In genomic region chr21:42593815-42594157, GRCh38 we compare ENCODE assay signal across 18 cellular contexts. TPM values are rescaled to one million over a fixed set of nuclear protein-coding genes. Genes with fewer than 3 reads are reported as not detected.
DNase-seq lines count a peak whose midpoint lies in the region; ATAC-seq, FAIRE-seq and TF ChIP-seq lines count a peak whose summit lies in the region.
"Had no signal": no experiment of that assay in that cellular context is flagged by ENCODE, and none has a peak within 500 bp of the region (broad histone marks: within the 10 kb centered on the region; RNA-seq: fewer than 3 reads in every experiment).

No MANE protein-coding gene starts in this region.

- no peak for ATAC-seq in activated CD8-positive, alpha-beta memory T cell treated with anti-CD3 and anti-CD28 coated beads, Interleukin-2, amount 10 ng/mL, durations not matched to agents 7 days and 5 days
- ATAC-seq in pancreas, result peak; percentile 14 to 34 (median 28)
- no peak for ATAC-seq in HG03378 (IDR thresholded peaks at IDR 0.05; ENCODE audit: unreplicated experiment)
- ATAC-seq in HG02870 (IDR thresholded peaks at IDR 0.05; ENCODE audit: unreplicated experiment), result no peak

- H3K4me3 ChIP-seq in WERI-Rb-1 (ENCODE audit: low read depth, low read length), result no peak overlapping the region
- peak overlapping the region in 1 of 3 donors; percentile 43 for H3K4me3 ChIP-seq in liver (ENCODE audit: low read depth in 1 of 3, low read length in 3 of 3)
- no peak overlapping the region for H3K4me3 ChIP-seq in pancreas
- H3K4me3 ChIP-seq: tibial artery had no signal

- H3K36me3 ChIP-seq in WERI-Rb-1 (no peaks in the 10 kb centered on the region), liver (ENCODE audit: control insufficient read depth in 4 of 4, insufficient read depth in 3 of 4, low read depth in 1 of 4, low read length in 3 of 4) (no peaks in the 10 kb centered on the region), pancreas (no peaks in the 10 kb centered on the region)
- H3K36me3 ChIP-seq: adrenal gland, brain microvascular endothelial cell, stomach, tibial artery had no signal

- no peak overlapping the region for H3K27ac Mint-ChIP-seq in activated CD8-positive, alpha-beta memory T cell treated with anti-CD3 and anti-CD28 coated beads, Interleukin-2, amount 10 ng/mL, durations not matched to agents 7 days and 5 days
- H3K27ac Mint-ChIP-seq: HFFc6 had no signal

- H3K27me3 Mint-ChIP-seq in activated CD8-positive, alpha-beta memory T cell treated with anti-CD3 and anti-CD28 coated beads, Interleukin-2, amount 10 ng/mL, durations not matched to agents 7 days and 5 days, result peaks cover 22% of the 10 kb centered on the region

- CTCF ChIA-PET in activated CD8-positive, alpha-beta memory T cell treated with anti-CD3 and anti-CD28 coated beads, Interleukin-2, amount 10 ng/mL, durations not matched to agents 7 days and 5 days (lab: Charles Lee), result interaction anchor here (1.0 to 2.3 kb wide), 27 partner anchors 8 to 311 kb away, joined by 3 to 32 read pairs (median 5); no protein-coding TSS in a partner anchor

- H3K4me3 Mint-ChIP-seq in activated CD8-positive, alpha-beta memory T cell treated with anti-CD3 and anti-CD28 coated beads, Interleukin-2, amount 10 ng/mL, durations not matched to agents 7 days and 5 days, result no peak overlapping the region
- H3K4me3 Mint-ChIP-seq: CD4-positive, alpha-beta memory T cell; HFFc6 had no signal

- peak; percentile 53 for DNase-seq in activated CD8-positive, alpha-beta memory T cell treated with anti-CD3 and anti-CD28 coated beads for 24 hours
- DNase-seq in activated CD8-positive, alpha-beta memory T cell treated with anti-CD3 and anti-CD28 coated beads, Interleukin-2, amount 10 ng/mL, durations not matched to agents 7 days and 5 days, result no peak
- DNase-seq in WERI-Rb-1 (no peak), pancreas (no peak), NOMO-1 treated with DMSO at 0.1 percent for 48 hours (lab: John Stamatoyannopoulos, UW; ENCODE audit: unreplicated experiment) (no peak)
- DNase-seq: HFFc6, MV-4-11 had no signal

- intact Hi-C loops in pancreas (cut with DNase I), result loop anchor here in 1 of 3 donors (10.0 kb wide), 1 partner anchor 231 kb away; no protein-coding TSS in a partner anchor

- H3K36me3 Mint-ChIP-seq in activated CD8-positive, alpha-beta memory T cell treated with anti-CD3 and anti-CD28 coated beads, Interleukin-2, amount 10 ng/mL, durations not matched to agents 7 days and 5 days, result no peaks in the 10 kb centered on the region
- H3K36me3 Mint-ChIP-seq: CD4-positive, alpha-beta memory T cell had no signal

- peak overlapping the region; percentile 30; the same call in 1 of the 2 replicates for H3K27ac ChIP-seq in WERI-Rb-1
- H3K27ac ChIP-seq in liver (ENCODE audit: low read depth in 1 of 2, low read length in 2 of 2), result peak overlapping the region; percentile 80 to 89
- H3K27ac ChIP-seq in pancreas, result no peak overlapping the region
- H3K27ac ChIP-seq: adrenal gland, brain microvascular endothelial cell, tibial artery had no signal

- H3K4me1 ChIP-seq in liver (ENCODE audit: control insufficient read depth in 4 of 4, insufficient read depth in 4 of 4, low read length in 3 of 4), result peaks cover 0 to 7% (median 2%) of the 10 kb centered on the region in 4 donors
- H3K4me1 ChIP-seq in pancreas, result peaks cover 0 to 3% (median 0%) of the 10 kb centered on the region in 3 donors
- H3K4me1 ChIP-seq: adrenal gland had no signal

- H3K9ac ChIP-seq in liver (ENCODE audit: low read depth in 1 of 2, low read length in 2 of 2), result no peak overlapping the region

- no peaks in the 10 kb centered on the region for H3K9me3 Mint-ChIP-seq in activated CD8-positive, alpha-beta memory T cell treated with anti-CD3 and anti-CD28 coated beads, Interleukin-2, amount 10 ng/mL, durations not matched to agents 7 days and 5 days (ENCODE audit: low read depth)

- H3K9me3 ChIP-seq in WERI-Rb-1 (ENCODE audit: severe bottlenecking), result peaks cover 4% of the 10 kb centered on the region
- no peaks in the 10 kb centered on the region for H3K9me3 ChIP-seq in liver (ENCODE audit: control insufficient read depth in 4 of 4, low read length in 3 of 4)
- no peaks in the 10 kb centered on the region for H3K9me3 ChIP-seq in pancreas
- H3K9me3 ChIP-seq: adrenal gland had no signal

- peaks cover 18% of the 10 kb centered on the region for H3K4me1 Mint-ChIP-seq in activated CD8-positive, alpha-beta memory T cell treated with anti-CD3 and anti-CD28 coated beads, Interleukin-2, amount 10 ng/mL, durations not matched to agents 7 days and 5 days

- H3K27me3 ChIP-seq in WERI-Rb-1 (ENCODE audit: insufficient read depth, low read depth, severe bottlenecking) (no peaks in the 10 kb centered on the region), liver (ENCODE audit: control insufficient read depth in 4 of 4, insufficient read depth in 4 of 4, low read length in 3 of 4) (no peaks in the 10 kb centered on the region), pancreas (no peaks in the 10 kb centered on the region)
- H3K27me3 ChIP-seq: adrenal gland had no signal

- FAIRE-seq in pancreas (lab: Jason Lieb, UNC), result no peak
- FAIRE-seq: TTC549 had no signal

- peak; percentile 55 to 63 for TF ChIP-seq RAD21 in liver (IDR thresholded peaks at IDR 0.05)

- TF ChIP-seq CTCF in WERI-Rb-1 (IDR thresholded peaks at IDR 0.05; ENCODE audit: low read depth, low read length) (no peak), liver (IDR thresholded peaks at IDR 0.05; ENCODE audit: low read depth, low read length, missing input control) (no peak), pancreas (IDR thresholded peaks at IDR 0.05) (no peak)

- 40% methylated on average over 9 of the region's 9 CpGs for WGBS in liver
- WGBS in pancreas, 2 donors, result 77 to 81% methylated on average over 9 of the region's 9 CpGs

TF ChIP-seq in liver, 16 proteins besides CTCF, POLR2A, EP300 and RAD21:
- TF ChIP-seq RXRA (IDR thresholded peaks at IDR 0.05), result peak; percentile 79 to 83
- no peak for TF ChIP-seq FOXA1 (IDR thresholded peaks at IDR 0.05)
- peak; percentile 91 to 96 for TF ChIP-seq HNF4A (conservative IDR thresholded peaks at IDR 0.05)
- TF ChIP-seq SP1 (IDR thresholded peaks at IDR 0.05), result peak; percentile 92
- TF ChIP-seq HNF4G (IDR thresholded peaks at IDR 0.05), result peak; percentile 82
- no peak for TF ChIP-seq TAF1 (conservative IDR thresholded peaks at IDR 0.05)
- TF ChIP-seq, protein P1, sequence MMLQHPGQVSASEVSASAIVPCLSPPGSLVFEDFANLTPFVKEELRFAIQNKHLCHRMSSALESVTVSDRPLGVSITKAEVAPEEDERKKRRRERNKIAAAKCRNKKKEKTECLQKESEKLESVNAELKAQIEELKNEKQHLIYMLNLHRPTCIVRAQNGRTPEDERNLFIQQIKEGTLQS (IDR thresholded peaks at IDR 0.05), result no peak
- TF ChIP-seq YY1 (IDR thresholded peaks at IDR 0.05), result peak; percentile 21
- peak in 1 of 2 donors; percentile 26 for TF ChIP-seq JUND (IDR thresholded peaks at IDR 0.05)
- TF ChIP-seq, protein P2, sequence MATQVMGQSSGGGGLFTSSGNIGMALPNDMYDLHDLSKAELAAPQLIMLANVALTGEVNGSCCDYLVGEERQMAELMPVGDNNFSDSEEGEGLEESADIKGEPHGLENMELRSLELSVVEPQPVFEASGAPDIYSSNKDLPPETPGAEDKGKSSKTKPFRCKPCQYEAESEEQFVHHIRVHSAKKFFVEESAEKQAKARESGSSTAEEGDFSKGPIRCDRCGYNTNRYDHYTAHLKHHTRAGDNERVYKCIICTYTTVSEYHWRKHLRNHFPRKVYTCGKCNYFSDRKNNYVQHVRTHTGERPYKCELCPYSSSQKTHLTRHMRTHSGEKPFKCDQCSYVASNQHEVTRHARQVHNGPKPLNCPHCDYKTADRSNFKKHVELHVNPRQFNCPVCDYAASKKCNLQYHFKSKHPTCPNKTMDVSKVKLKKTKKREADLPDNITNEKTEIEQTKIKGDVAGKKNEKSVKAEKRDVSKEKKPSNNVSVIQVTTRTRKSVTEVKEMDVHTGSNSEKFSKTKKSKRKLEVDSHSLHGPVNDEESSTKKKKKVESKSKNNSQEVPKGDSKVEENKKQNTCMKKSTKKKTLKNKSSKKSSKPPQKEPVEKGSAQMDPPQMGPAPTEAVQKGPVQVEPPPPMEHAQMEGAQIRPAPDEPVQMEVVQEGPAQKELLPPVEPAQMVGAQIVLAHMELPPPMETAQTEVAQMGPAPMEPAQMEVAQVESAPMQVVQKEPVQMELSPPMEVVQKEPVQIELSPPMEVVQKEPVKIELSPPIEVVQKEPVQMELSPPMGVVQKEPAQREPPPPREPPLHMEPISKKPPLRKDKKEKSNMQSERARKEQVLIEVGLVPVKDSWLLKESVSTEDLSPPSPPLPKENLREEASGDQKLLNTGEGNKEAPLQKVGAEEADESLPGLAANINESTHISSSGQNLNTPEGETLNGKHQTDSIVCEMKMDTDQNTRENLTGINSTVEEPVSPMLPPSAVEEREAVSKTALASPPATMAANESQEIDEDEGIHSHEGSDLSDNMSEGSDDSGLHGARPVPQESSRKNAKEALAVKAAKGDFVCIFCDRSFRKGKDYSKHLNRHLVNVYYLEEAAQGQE (IDR thresholded peaks at IDR 0.05), result peak; percentile 56
- TF ChIP-seq GABPA (IDR thresholded peaks at IDR 0.05 in 1 of 2, conservative IDR thresholded peaks at IDR 0.05 in 1 of 2), result no peak

RNA-seq across cellular contexts. Expression of gene PDE9A, which starts 59.6 kb away (rescaled TPM):
- 1 to 10 TPM; 2.0 to 6.8 TPM for total RNA-seq in activated CD8-positive, alpha-beta memory T cell treated with anti-CD3 and anti-CD28 coated beads, Interleukin-2, amount 10 ng/mL, durations not matched to agents 7 days and 5 days
- total RNA-seq in liver (1 to 10 TPM; 3.4 to 4.2 TPM), pancreas (1 to 10 TPM; 1.2 to 6.2 (median 4.3) TPM)
- polyA plus RNA-seq in liver (1 to 10 TPM; 1.5 to 1.9 TPM), pancreas (10 to 100 TPM in 1 of 2 donors, 1 to 10 TPM in 1; 8.1 to 14.4 TPM)
- total RNA-seq: HFFc6, myocyte, RPMI7951 had no signal

Comparison
In these comparisons a context has a peak if more than half of its experiments do, and no peak if none do; other contexts are left out.
1. ATAC-seq: peak in pancreas (4 of 4); none in activated CD8-positive, alpha-beta memory T cell treated with anti-CD3 and anti-CD28 coated beads, Interleukin-2, amount 10 ng/mL, durations not matched to agents 7 days and 5 days (single experiment), HG03378 (single experiment) and HG02870 (single experiment).
2. H3K27ac ChIP-seq: peak in WERI-Rb-1 (single experiment) and liver (2 of 2); none in pancreas (0 of 4).